31 cellular contexts compared by ENCODE assay signal in the genomic region with DNA sequence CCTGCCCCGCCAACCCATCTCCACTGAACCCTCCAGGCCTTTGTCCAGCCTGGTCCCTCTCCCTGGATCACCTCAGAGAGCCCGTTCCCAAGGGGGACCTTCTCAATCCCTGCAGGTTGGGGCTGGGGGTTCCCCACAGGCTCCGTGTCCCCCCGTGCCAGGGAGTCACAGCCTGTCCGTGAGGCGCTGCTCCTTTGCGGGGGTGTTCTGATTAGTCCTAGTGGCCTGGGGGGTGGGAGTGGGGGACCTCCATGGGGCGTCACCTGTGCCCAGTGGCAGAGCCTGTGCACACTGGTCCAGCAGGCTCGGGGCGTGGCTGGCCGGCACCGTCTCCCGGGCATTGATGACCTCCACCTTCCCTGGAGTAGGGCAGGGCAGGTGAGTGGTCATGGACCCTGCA. TPM values are rescaled to one million over a fixed set of nuclear protein-coding genes. Genes with fewer than 3 reads are reported as not detected.
"Had no signal": no experiment of that assay in that cellular context is flagged by ENCODE, and none has a peak within 500 bp of the region (broad histone marks: within the 10 kb centered on the region; RNA-seq: fewer than 3 reads in every experiment).

No MANE protein-coding gene starts in this region.

- H3K9me3 ChIP-seq: adrenal gland, body of pancreas, esophagus squamous epithelium, gastroesophageal sphincter had no signal

- H3K4me3 ChIP-seq: adrenal gland, body of pancreas, esophagus squamous epithelium, gastroesophageal sphincter had no signal

- ATAC-seq: activated CD4-positive, alpha-beta T cell treated with anti-CD3 and anti-CD28 coated beads for 36 hours; activated CD8-positive, alpha-beta memory T cell treated with anti-CD3 and anti-CD28 coated beads, Interleukin-2, amount 10 ng/mL, durations not matched to agents 7 days and 5 days; activated CD8-positive, alpha-beta T cell treated with anti-CD3 and anti-CD28 coated beads, Interleukin-2, amount 10 ng/mL, durations not matched to agents 7 days and 5 days; activated naive CD8-positive, alpha-beta T cell treated with anti-CD3 and anti-CD28 coated beads, Interleukin-2, amount 50 U/mL, for 24 hours; body of pancreas; effector memory CD8-positive, alpha-beta T cell; gastroesophageal sphincter had no signal

- H3K36me3 ChIP-seq: adrenal gland, gastroesophageal sphincter had no signal

- FAIRE-seq: colon had no signal

- DNase-seq: activated CD4-positive, alpha-beta T cell treated with anti-CD3 and anti-CD28 coated beads for 36 hours; activated CD4-positive, alpha-beta T cell treated with anti-CD3 and anti-CD28 coated beads, Interleukin-2, amount 50 U/mL, for 1 hour; activated CD4-positive, alpha-beta T cell treated with anti-CD3 and anti-CD28 coated beads, Interleukin-2, amount 50 U/mL, for 48 hours; activated CD4-positive, CD25-positive, alpha-beta regulatory T cell; activated CD4-positive, CD25-positive, alpha-beta regulatory T cell treated with anti-CD3 and anti-CD28 coated beads, Interleukin-2, amount 50 U/mL, for 72 hours; activated CD8-positive, alpha-beta memory T cell treated with anti-CD3 and anti-CD28 coated beads, Interleukin-2, amount 10 ng/mL, durations not matched to agents 7 days and 5 days; activated CD8-positive, alpha-beta memory T cell treated with anti-CD3 and anti-CD28 coated beads, Interleukin-2, amount 50 U/mL, for 4 hours; activated CD8-positive, alpha-beta T cell treated with anti-CD3 and anti-CD28 coated beads, Interleukin-2, amount 10 ng/mL, durations not matched to agents 7 days and 5 days; activated effector memory CD4-positive, alpha-beta T cell treated with anti-CD3 and anti-CD28 coated beads, Interleukin-2, amount 50 U/mL, for 16 hours; activated naive CD4-positive, alpha-beta T cell treated with anti-CD3 and anti-CD28 coated beads for 36 hours; activated naive CD8-positive, alpha-beta T cell treated with anti-CD3 and anti-CD28 coated beads for 36 hours; activated naive CD8-positive, alpha-beta T cell treated with anti-CD3 and anti-CD28 coated beads, Interleukin-2, amount 50 U/mL, for 24 hours; activated T-cell treated with anti-CD3 and anti-CD28 coated beads, Interleukin-2, amount 50 U/mL, for 1 hour; activated T-cell treated with anti-CD3 and anti-CD28 coated beads, Interleukin-2, amount 50 U/mL, for 48 hours; adrenal gland; amygdala; aorta; body of pancreas; caudate nucleus; cortex of kidney; dermis blood vessel endothelial cell; effector CD4-positive, alpha-beta T cell; effector memory CD8-positive, alpha-beta T cell; erythroblast; esophagus squamous epithelium; foreskin melanocyte; T-helper 2 cell had no signal

- H3K4me1 ChIP-seq: adrenal gland, body of pancreas, gastroesophageal sphincter had no signal

- H3K27ac ChIP-seq: body of pancreas, esophagus squamous epithelium, gastroesophageal sphincter had no signal

- H3K27me3 ChIP-seq: adrenal gland, body of pancreas, esophagus squamous epithelium, gastroesophageal sphincter had no signal

RNA-seq across cellular contexts. Expression of a gene that starts 11.6 kb away (rescaled TPM):
- total RNA-seq: activated CD8-positive, alpha-beta memory T cell treated with anti-CD3 and anti-CD28 coated beads for 36 hours; activated naive CD4-positive, alpha-beta T cell treated with anti-CD3 and anti-CD28 coated beads for 36 hours; activated naive CD8-positive, alpha-beta T cell treated with anti-CD3 and anti-CD28 coated beads for 36 hours; activated T-helper 1 cell treated with anti-CD3 and anti-CD28 coated beads, Interleukin-12 subunit alpha, Interleukin-12 subunit beta, Interleukin-2, Interleukin-4 antibody, amounts not matched to agents 30 ng/mL and 10 ng/mL and 1 ng/mL, durations not matched to agents 14 hours and 24 hours and 36 hours had no signal
